In genomic region chr20:23085415-23086055, GRCh38 we compare ENCODE assay signal across 11 cellular contexts. TPM values are rescaled to one million over a fixed set of nuclear protein-coding genes. Genes with fewer than 3 reads are reported as not detected.
A peak's percentile ranks its signal among the peaks of the same experiment; 100 is the strongest.
DNase-seq lines count a peak whose midpoint lies in the region; TF ChIP-seq lines count a peak whose summit lies in the region.
"Had no signal": no experiment of that assay in that cellular context is flagged by ENCODE, and none has a peak within 500 bp of the region (broad histone marks: within the 10 kb centered on the region; RNA-seq: fewer than 3 reads in every experiment).

No MANE protein-coding gene starts in this region.

- TF ChIP-seq CTCF in colonic mucosa (IDR thresholded peaks at IDR 0.05), result no peak

- intact Hi-C loops in colonic mucosa (cut with DNase I), result no loop called here

- no peak overlapping the region for H3K9ac ChIP-seq in colonic mucosa (ENCODE audit: low read depth in 2 of 2, low read length in 2 of 2)

- no peak for DNase-seq in activated CD4-positive, alpha-beta T cell treated with anti-CD3 and anti-CD28 coated beads, Interleukin-2, amount 10 ng/mL, durations not matched to agents 7 days and 5 days
- no peak for DNase-seq in activated CD4-positive, alpha-beta T cell treated with anti-CD3 and anti-CD28 coated beads for 4 hours
- DNase-seq in colonic mucosa (no peak), G401 (ENCODE audit: low spot score) (no peak), NK-92 (lab: John Stamatoyannopoulos, UW; ENCODE audit: unreplicated experiment) (no peak), NCI-H146 treated with DMSO at 0.1 percent for 48 hours (lab: John Stamatoyannopoulos, UW; ENCODE audit: unreplicated experiment) (no peak)
- DNase-seq: ACHN; activated CD4-positive, alpha-beta T cell treated with anti-CD3 and anti-CD28 coated beads, Interleukin-2, amount 50 U/mL, for 1 hour had no signal

- H3K36me3 Mint-ChIP-seq in activated CD4-positive, alpha-beta T cell treated with anti-CD3 and anti-CD28 coated beads, Interleukin-2, amount 10 ng/mL, durations not matched to agents 7 days and 5 days (ENCODE audit: low read depth), result no peaks in the 10 kb centered on the region
- H3K36me3 Mint-ChIP-seq: activated naive CD4-positive, alpha-beta T cell treated with anti-CD3 and anti-CD28 coated beads, Interleukin-2, amount 50 U/mL, for 72 hours had no signal

- CTCF ChIA-PET in activated CD4-positive, alpha-beta T cell treated with anti-CD3 and anti-CD28 coated beads, Interleukin-2, amount 10 ng/mL, durations not matched to agents 7 days and 5 days (lab: Charles Lee), result no interaction called here

- H3K27me3 Mint-ChIP-seq in activated CD4-positive, alpha-beta T cell treated with anti-CD3 and anti-CD28 coated beads, Interleukin-2, amount 10 ng/mL, durations not matched to agents 7 days and 5 days, result peaks cover 2% of the 10 kb centered on the region

- H3K4me3 ChIP-seq in colonic mucosa, result peak overlapping the region; percentile 15
- peak overlapping the region; percentile 28 to 51 for H3K4me3 ChIP-seq in muscle layer of duodenum (ENCODE audit: low read depth in 1 of 2, low read length in 2 of 2)
- H3K4me3 ChIP-seq in urinary bladder (ENCODE audit: low read depth, low read length), result peak overlapping the region; percentile 16

- H3K36me3 ChIP-seq in colonic mucosa (no peaks in the 10 kb centered on the region), muscle layer of duodenum (ENCODE audit: control insufficient read depth in 1 of 2, insufficient read depth in 2 of 2, low read length in 2 of 2) (no peaks in the 10 kb centered on the region), urinary bladder (ENCODE audit: insufficient read depth) (no peaks in the 10 kb centered on the region)

- H3K27ac ChIP-seq in colonic mucosa, result peak overlapping the region; percentile 61
- peak overlapping the region; percentile 63 for H3K27ac ChIP-seq in muscle layer of duodenum (ENCODE audit: low read length)
- peak overlapping the region; percentile 61 for H3K27ac ChIP-seq in urinary bladder (ENCODE audit: low read depth)

- POLR2A ChIA-PET in activated CD4-positive, alpha-beta T cell treated with anti-CD3 and anti-CD28 coated beads, Interleukin-2, amount 10 ng/mL, durations not matched to agents 7 days and 5 days (lab: Charles Lee), result no interaction called here

- H3K27me3 ChIP-seq in colonic mucosa (no peaks in the 10 kb centered on the region), muscle layer of duodenum (ENCODE audit: low read depth, low read length) (no peaks in the 10 kb centered on the region)

- peak overlapping the region; percentile 17 for H3K4me3 Mint-ChIP-seq in activated CD4-positive, alpha-beta T cell treated with anti-CD3 and anti-CD28 coated beads, Interleukin-2, amount 10 ng/mL, durations not matched to agents 7 days and 5 days

- peak overlapping the region; percentile 13 for H3K27ac Mint-ChIP-seq in activated CD4-positive, alpha-beta T cell treated with anti-CD3 and anti-CD28 coated beads, Interleukin-2, amount 10 ng/mL, durations not matched to agents 7 days and 5 days

- H3K4me1 Mint-ChIP-seq in activated CD4-positive, alpha-beta T cell treated with anti-CD3 and anti-CD28 coated beads, Interleukin-2, amount 10 ng/mL, durations not matched to agents 7 days and 5 days, result peaks cover 22% of the 10 kb centered on the region

- H3K4me1 ChIP-seq in colonic mucosa (no peaks in the 10 kb centered on the region), muscle layer of duodenum (ENCODE audit: control insufficient read depth in 1 of 2, insufficient read depth in 2 of 2, low read length in 2 of 2) (no peaks in the 10 kb centered on the region), urinary bladder (ENCODE audit: insufficient read depth) (no peaks in the 10 kb centered on the region)

- in situ Hi-C loops in G401 (cut with HindIII; ENCODE audit: low sequenced_read_pairs), result no loop called here

- no peaks in the 10 kb centered on the region for H3K9me3 ChIP-seq in colonic mucosa
- no peaks in the 10 kb centered on the region for H3K9me3 ChIP-seq in muscle layer of duodenum (ENCODE audit: control insufficient read depth in 1 of 2, low read length in 2 of 2)

- H3K9me3 Mint-ChIP-seq in activated CD4-positive, alpha-beta T cell treated with anti-CD3 and anti-CD28 coated beads, Interleukin-2, amount 10 ng/mL, durations not matched to agents 7 days and 5 days, result no peaks in the 10 kb centered on the region
- H3K9me3 Mint-ChIP-seq: activated naive CD4-positive, alpha-beta T cell treated with anti-CD3 and anti-CD28 coated beads, Interleukin-2, amount 50 U/mL, for 72 hours had no signal

- WGBS in urinary bladder, result 78% methylated on average over 24 of the region's 24 CpGs

RNA-seq across cellular contexts. Expression of gene CD93, which starts 0.6 kb away (rescaled TPM):
- total RNA-seq in activated CD4-positive, alpha-beta T cell treated with anti-CD3 and anti-CD28 coated beads, Interleukin-2, amount 10 ng/mL, durations not matched to agents 7 days and 5 days, result 1 to 10 TPM; 1.7 to 1.8 TPM
- total RNA-seq in colonic mucosa (10 to 100 TPM in 1 of 2 donors, 1 to 10 TPM in 1; 5.3 to 20.3 TPM), urinary bladder (72.8 TPM)
- polyA plus RNA-seq in urinary bladder, result 52.6 TPM
- total RNA-seq in G401 (2014; rRNA removed; shearing (Covaris generic)), result not detected in 2 replicates

RNA-seq across cellular contexts. Expression of gene THBD, which starts 36.1 kb away (rescaled TPM):
- not detected for total RNA-seq in activated CD4-positive, alpha-beta T cell treated with anti-CD3 and anti-CD28 coated beads, Interleukin-2, amount 10 ng/mL, durations not matched to agents 7 days and 5 days
- 1 to 10 TPM; 2.3 to 6.3 TPM for total RNA-seq in colonic mucosa
- total RNA-seq in urinary bladder, result 11.1 TPM
- polyA plus RNA-seq in urinary bladder, result 55.0 TPM
- not detected in 2 replicates for total RNA-seq in G401 (2014; rRNA removed; shearing (Covaris generic))
- total RNA-seq: activated naive CD4-positive, alpha-beta T cell treated with anti-CD3 and anti-CD28 coated beads, Interleukin-2, amount 50 U/mL, for 72 hours had no signal

RNA-seq across cellular contexts. Expression of gene SSTR4, which starts 50.4 kb away (rescaled TPM):
- not detected for total RNA-seq in activated CD4-positive, alpha-beta T cell treated with anti-CD3 and anti-CD28 coated beads, Interleukin-2, amount 10 ng/mL, durations not matched to agents 7 days and 5 days
- total RNA-seq in colonic mucosa (not detected), urinary bladder (not detected)
- polyA plus RNA-seq in urinary bladder, result 0.06 TPM
- not detected in 2 replicates for total RNA-seq in G401 (2014; rRNA removed; shearing (Covaris generic))
- total RNA-seq: activated naive CD4-positive, alpha-beta T cell treated with anti-CD3 and anti-CD28 coated beads, Interleukin-2, amount 50 U/mL, for 72 hours had no signal
